Comparison of ENCODE assay signal across 10 cellular contexts in genomic region chr6:139392834-139393233, GRCh38. TPM values are rescaled to one million over a fixed set of nuclear protein-coding genes. Genes with fewer than 3 reads are reported as not detected.
DNase-seq lines count a peak whose midpoint lies in the region; ATAC-seq lines count a peak whose summit lies in the region.
"Had no signal": no experiment of that assay in that cellular context is flagged by ENCODE, and none has a peak within 500 bp of the region (broad histone marks: within the 10 kb centered on the region; RNA-seq: fewer than 3 reads in every experiment).

No MANE protein-coding gene starts in this region.

- no peak overlapping the region for H3K4me3 Mint-ChIP-seq in activated CD8-positive, alpha-beta T cell treated with anti-CD3 and anti-CD28 coated beads, Interleukin-2, amount 10 ng/mL, durations not matched to agents 7 days and 5 days
- H3K4me3 Mint-ChIP-seq in T-helper 2 cell treated with Interferon-gamma antibody and Interleukin-4, amounts not matched to agents 5 μg/mL and 100 μg/mL, for 36 hours, result no peak overlapping the region

- POLR2A ChIA-PET in activated CD8-positive, alpha-beta T cell treated with anti-CD3 and anti-CD28 coated beads, Interleukin-2, amount 10 ng/mL, durations not matched to agents 7 days and 5 days (lab: Charles Lee), result interaction anchor here (1.3 kb wide), 1 partner anchor 18 kb away, joined by 4 read pairs; the partner anchor contains the start of gene CITED2

- no peak overlapping the region for H3K27ac Mint-ChIP-seq in activated CD8-positive, alpha-beta T cell treated with anti-CD3 and anti-CD28 coated beads, Interleukin-2, amount 10 ng/mL, durations not matched to agents 7 days and 5 days
- no peak overlapping the region for H3K27ac Mint-ChIP-seq in T-helper 2 cell treated with Interferon-gamma antibody and Interleukin-4, amounts not matched to agents 5 μg/mL and 100 μg/mL, for 36 hours

- H3K27ac ChIP-seq in right cardiac atrium (ENCODE audit: low read length), result no peak overlapping the region
- H3K27ac ChIP-seq: sigmoid colon had no signal

- intact Hi-C loops in right cardiac atrium (cut with DNase I), result no loop called here

- no peaks in the 10 kb centered on the region for H3K9me3 Mint-ChIP-seq in activated CD8-positive, alpha-beta T cell treated with anti-CD3 and anti-CD28 coated beads, Interleukin-2, amount 10 ng/mL, durations not matched to agents 7 days and 5 days (ENCODE audit: insufficient read depth)
- H3K9me3 Mint-ChIP-seq in T-helper 2 cell treated with Interferon-gamma antibody and Interleukin-4, amounts not matched to agents 5 μg/mL and 100 μg/mL, for 36 hours, result no peaks in the 10 kb centered on the region

- peak; percentile 24 for DNase-seq in HCEC 1CT
- peak; percentile 25 for DNase-seq in HT1080 (ENCODE audit: low read depth)
- peak; percentile 37 for DNase-seq in iris pigment epithelial cell (ENCODE audit: low read depth)
- DNase-seq in HUDEP-2 (lab: John Stamatoyannopoulos, UW; ENCODE audit: unreplicated experiment in 76 of 76), result no peak
- DNase-seq in activated CD8-positive, alpha-beta T cell treated with anti-CD3 and anti-CD28 coated beads, Interleukin-2, amount 10 ng/mL, durations not matched to agents 7 days and 5 days, result no peak
- DNase-seq in right cardiac atrium, result no peak
- DNase-seq in T-helper 2 cell treated with Interferon-gamma antibody and Interleukin-4, amounts not matched to agents 5 μg/mL and 100 μg/mL, for 36 hours (ENCODE audit: low spot score), result no peak
- DNase-seq: activated CD8-positive, alpha-beta memory T cell treated with anti-CD3 and anti-CD28 coated beads, Interleukin-2, amount 50 U/mL, for 4 hours; sigmoid colon had no signal

- no peaks in the 10 kb centered on the region for H3K27me3 Mint-ChIP-seq in activated CD8-positive, alpha-beta T cell treated with anti-CD3 and anti-CD28 coated beads, Interleukin-2, amount 10 ng/mL, durations not matched to agents 7 days and 5 days (ENCODE audit: low read depth)
- no peaks in the 10 kb centered on the region for H3K27me3 Mint-ChIP-seq in T-helper 2 cell treated with Interferon-gamma antibody and Interleukin-4, amounts not matched to agents 5 μg/mL and 100 μg/mL, for 36 hours (ENCODE audit: low read depth)

- WGBS in right cardiac atrium, result 85% methylated on average over 2 of the region's 2 CpGs

- ATAC-seq in GM18517 (IDR thresholded peaks at IDR 0.05; ENCODE audit: unreplicated experiment) (peak; percentile 100), right cardiac atrium (no peak)
- no peak for ATAC-seq in activated CD8-positive, alpha-beta T cell treated with anti-CD3 and anti-CD28 coated beads, Interleukin-2, amount 10 ng/mL, durations not matched to agents 7 days and 5 days

- H3K4me1 ChIP-seq in right cardiac atrium (ENCODE audit: control insufficient read depth, insufficient read depth, low read length), result no peaks in the 10 kb centered on the region
- H3K4me1 ChIP-seq: sigmoid colon had no signal

- H3K4me3 ChIP-seq in right cardiac atrium (ENCODE audit: low read length), result no peak overlapping the region
- H3K4me3 ChIP-seq: sigmoid colon had no signal

- no peaks in the 10 kb centered on the region for H3K36me3 Mint-ChIP-seq in activated CD8-positive, alpha-beta T cell treated with anti-CD3 and anti-CD28 coated beads, Interleukin-2, amount 10 ng/mL, durations not matched to agents 7 days and 5 days (ENCODE audit: low read depth)
- H3K36me3 Mint-ChIP-seq in T-helper 2 cell treated with Interferon-gamma antibody and Interleukin-4, amounts not matched to agents 5 μg/mL and 100 μg/mL, for 36 hours (ENCODE audit: low read depth), result no peaks in the 10 kb centered on the region

- CTCF ChIA-PET in activated CD8-positive, alpha-beta T cell treated with anti-CD3 and anti-CD28 coated beads, Interleukin-2, amount 10 ng/mL, durations not matched to agents 7 days and 5 days (lab: Charles Lee), result no interaction called here

- H3K4me1 Mint-ChIP-seq in activated CD8-positive, alpha-beta T cell treated with anti-CD3 and anti-CD28 coated beads, Interleukin-2, amount 10 ng/mL, durations not matched to agents 7 days and 5 days (ENCODE audit: low read depth), result no peaks in the 10 kb centered on the region
- no peaks in the 10 kb centered on the region for H3K4me1 Mint-ChIP-seq in T-helper 2 cell treated with Interferon-gamma antibody and Interleukin-4, amounts not matched to agents 5 μg/mL and 100 μg/mL, for 36 hours (ENCODE audit: low read depth)

- H3K9me3 ChIP-seq in right cardiac atrium (ENCODE audit: control insufficient read depth, low read length), result no peaks in the 10 kb centered on the region
- H3K9me3 ChIP-seq: sigmoid colon had no signal

- H3K27me3 ChIP-seq in right cardiac atrium (ENCODE audit: control insufficient read depth, insufficient read depth), result no peaks in the 10 kb centered on the region
- H3K27me3 ChIP-seq: sigmoid colon had no signal

RNA-seq across cellular contexts. Expression of gene CITED2, which starts 18.4 kb away (rescaled TPM):
- 54.5 and 82.3 TPM in 2 replicates for total RNA-seq in HT1080 (2014; rRNA removed; shearing (Covaris generic))
- polyA plus RNA-seq in HT1080 (2015; cell fraction: cytosol; rRNA removed), result 72.2 and 74.7 TPM in 2 replicates
- polyA plus RNA-seq in HT1080 (2015; cell fraction: nucleus; rRNA removed), result 97.8 and 98.5 TPM in 2 replicates
- total RNA-seq in activated CD8-positive, alpha-beta T cell treated with anti-CD3 and anti-CD28 coated beads, Interleukin-2, amount 10 ng/mL, durations not matched to agents 7 days and 5 days, result 10 to 100 TPM; 36.2 to 38.7 TPM
- 100 to 1,000 TPM in 3 of 4 donors, 10 to 100 TPM in 1; 67.9 to 138 (median 113) TPM for total RNA-seq in right cardiac atrium
- 35.7 TPM for polyA plus RNA-seq in right cardiac atrium

Comparison
In these comparisons a context has a peak if more than half of its experiments do, and no peak if none do; other contexts are left out.
1. DNase-seq: peak in HCEC 1CT (single experiment), HT1080 (single experiment) and iris pigment epithelial cell (single experiment); none in HUDEP-2 (0 of 76), activated CD8-positive, alpha-beta T cell treated with anti-CD3 and anti-CD28 coated beads, Interleukin-2, amount 10 ng/mL, durations not matched to agents 7 days and 5 days (single experiment), right cardiac atrium (0 of 3) and T-helper 2 cell treated with Interferon-gamma antibody and Interleukin-4, amounts not matched to agents 5 μg/mL and 100 μg/mL, for 36 hours (single experiment).